19 cellular contexts compared by ENCODE assay signal in the genomic region with DNA sequence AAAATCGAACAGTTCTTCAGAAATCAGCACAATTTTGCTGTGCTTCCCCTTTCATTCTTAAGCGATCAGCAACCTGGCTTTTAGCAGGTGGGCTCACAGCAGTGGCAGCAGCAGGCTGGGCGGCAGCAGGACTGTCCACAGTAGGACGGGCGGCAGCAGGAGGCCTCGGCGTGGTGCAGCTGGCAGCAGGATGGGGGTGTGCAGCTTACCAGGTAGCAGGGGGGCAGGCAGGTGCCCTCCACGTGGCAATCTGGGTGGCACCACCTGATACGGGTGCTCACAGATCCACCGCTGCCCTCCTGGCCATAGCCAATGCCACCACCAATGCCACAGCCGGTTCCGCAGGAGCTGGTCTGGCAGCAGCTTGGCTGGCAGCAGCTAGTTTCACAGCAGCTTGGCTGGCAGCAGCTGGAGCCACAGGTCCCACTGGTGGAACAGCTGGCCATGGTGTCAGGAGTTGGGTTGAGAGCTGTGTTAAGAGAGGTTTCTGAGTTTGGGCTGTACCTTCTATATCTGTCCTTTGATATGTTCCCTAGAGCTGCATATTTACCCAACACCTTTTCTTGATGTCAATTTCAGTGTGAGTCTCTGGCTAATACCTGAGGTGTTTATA. TPM values are rescaled to one million over a fixed set of nuclear protein-coding genes. Genes with fewer than 3 reads are reported as not detected.
"Had no signal": no experiment of that assay in that cellular context is flagged by ENCODE, and none has a peak within 500 bp of the region (broad histone marks: within the 10 kb centered on the region; RNA-seq: fewer than 3 reads in every experiment).

TSS of gene KRTAP1-4 (minus strand) at position 563 of the 613 bp plus-strand sequence. CDS start at position 446, 117 bp downstream.

- H3K36me3 ChIP-seq: esophagus muscularis mucosa, gastrocnemius medialis, heart right ventricle, sigmoid colon, uterus had no signal

- H3K4me1 ChIP-seq: esophagus muscularis mucosa, gastrocnemius medialis, heart right ventricle, sigmoid colon, uterus had no signal

- H3K27me3 ChIP-seq: uterus had no signal

- H3K4me3 ChIP-seq: esophagus muscularis mucosa, gastrocnemius medialis, heart right ventricle, mucosa of descending colon, sigmoid colon, skin epidermis, uterus had no signal

- H3K9me3 ChIP-seq: esophagus muscularis mucosa, gastrocnemius medialis, heart right ventricle, mucosa of descending colon, sigmoid colon, uterus had no signal

- ATAC-seq: effector memory CD8-positive, alpha-beta T cell; gastrocnemius medialis; heart right ventricle; left lobe of liver; mucosa of descending colon; naive thymus-derived CD8-positive, alpha-beta T cell had no signal

- H3K27ac ChIP-seq: epithelial cell of prostate, esophagus muscularis mucosa, gastrocnemius medialis, heart right ventricle, sigmoid colon, skin epidermis, uterus had no signal

- DNase-seq: effector memory CD8-positive, alpha-beta T cell; gastrocnemius medialis; heart right ventricle; hypothalamus; mammary epithelial cell; mucosa of descending colon; naive thymus-derived CD8-positive, alpha-beta T cell; sigmoid colon; stimulated activated CD4-positive, alpha-beta T cell treated with anti-CD3 and anti-CD28 coated beads, Interleukin-2, amount 100 ng/mL, for 24 hours; stimulated activated CD4-positive, alpha-beta T cell treated with anti-CD3 and anti-CD28 coated beads, Interleukin-4, amount 100 ng/mL, for 4 hours; stimulated activated naive CD4-positive, alpha-beta T cell; trophoblast cell; uterus had no signal

RNA-seq across cellular contexts. Expression of gene KRTAP1-4, which starts in this region (rescaled TPM):
- polyA plus RNA-seq: heart right ventricle; mammary epithelial cell; naive thymus-derived CD8-positive, alpha-beta T cell; neural cell; sigmoid colon; thymus had no signal
